14 cellular contexts compared by ENCODE assay signal in genomic region chr11:67528376-67528775, GRCh38. TPM values are rescaled to one million over a fixed set of nuclear protein-coding genes. Genes with fewer than 3 reads are reported as not detected.
DNase-seq lines count a peak whose midpoint lies in the region; ATAC-seq and TF ChIP-seq lines count a peak whose summit lies in the region.
"Had no signal": no experiment of that assay in that cellular context is flagged by ENCODE, and none has a peak within 500 bp of the region (broad histone marks: within the 10 kb centered on the region; RNA-seq: fewer than 3 reads in every experiment).

No MANE protein-coding gene starts in this region.

- no peak for TF ChIP-seq RAD21 in IMR-90 (IDR thresholded peaks at IDR 0.05; ENCODE audit: low read length)

- no peak overlapping the region for H2AK5ac ChIP-seq in IMR-90 (ENCODE audit: low read depth, low read length)

- no peaks in the 10 kb centered on the region for H3K36me3 ChIP-seq in IMR-90 (ENCODE audit: control insufficient read depth, insufficient read depth, low read length)
- H3K36me3 ChIP-seq: HAP-1 had no signal

- no peak for ATAC-seq in IMR-90 (ENCODE audit: low read depth)
- ATAC-seq in HG02798 (IDR thresholded peaks at IDR 0.05; ENCODE audit: poor library complexity, unreplicated experiment) = no peak

- in situ Hi-C loops in IMR-90 (cut with MboI; ENCODE audit: low sequenced_read_pairs) = no loop called here

- no peak overlapping the region for H3K56ac ChIP-seq in IMR-90 (ENCODE audit: extremely low read depth, insufficient read depth, low read length)

- no peaks in the 10 kb centered on the region for H3K4me1 ChIP-seq in IMR-90 (ENCODE audit: control insufficient read depth, insufficient read depth, low read length)
- H3K4me1 ChIP-seq: Caco-2, HAP-1 had no signal

- CTCF ChIA-PET in IMR-90 (lab: Yijun Ruan, JAX) = interaction anchor here (1.0 kb wide), 1 partner anchor 13 kb away, joined by 3 read pairs; no protein-coding TSS in a partner anchor

- H3K4me3 ChIP-seq in IMR-90 (ENCODE audit: insufficient read depth, low read depth, low read length) = no peak overlapping the region
- H3K4me3 ChIP-seq: GM23248, HAP-1 had no signal

- intact Hi-C loops in IMR-90 (cut with micrococcal nuclease) = no loop called here

- no peak overlapping the region for H3K9ac ChIP-seq in IMR-90 (ENCODE audit: low read depth, low read length)
- H3K9ac ChIP-seq: GM23248, KMS-11 had no signal

- H3K4me2 ChIP-seq in IMR-90 (ENCODE audit: low read depth, low read length) = no peak overlapping the region
- H3K4me2 ChIP-seq: KMS-11 had no signal

- H3K18ac ChIP-seq in IMR-90 (ENCODE audit: low read depth, low read length) = no peak overlapping the region

- H2AFZ ChIP-seq in IMR-90 (replicated peaks; ENCODE audit: low read length, poor library complexity) = no peak overlapping the region
- H2AFZ ChIP-seq: GM23248 had no signal

- dilution Hi-C loops in IMR-90 (cut with HindIII; ENCODE audit: low sequenced_read_pairs, unreplicated experiment) = no loop called here

- no peaks in the 10 kb centered on the region for H4K20me1 ChIP-seq in IMR-90 (ENCODE audit: insufficient read depth, low read length)

- no peak overlapping the region for H2BK20ac ChIP-seq in IMR-90 (ENCODE audit: low read depth, low read length)

- no peak for TF ChIP-seq CTCF in IMR-90 (conservative IDR thresholded peaks at IDR 0.05; ENCODE audit: low read depth, low read length)

- no peak overlapping the region for H3K23ac ChIP-seq in IMR-90 (ENCODE audit: low read depth, low read length)

- H3K27ac ChIP-seq in IMR-90 (ENCODE audit: insufficient read depth, low read length) = no peak overlapping the region
- H3K27ac ChIP-seq: C4-2B, GM23248, HL-60, KMS-11 had no signal

- WGBS in IMR-90 (ENCODE audit: extremely low coverage in 2 of 2, insufficient read length in 1 of 2), 2 experiments = no CpG with 5 or more reads among the region's 4 CpGs

- no TSS peak for BruUV-seq in IMR-90 (replicated peaks; lab: Mats Ljungman, UMichigan)

- H3K14ac ChIP-seq in IMR-90 (replicated peaks; ENCODE audit: low read depth, low read length) = no peak overlapping the region

- DNase-seq in IMR-90 (no peak), islet precursor cell (peak; percentile 11)
- DNase-seq: AML-193; Caco-2; CD4-positive, alpha-beta T cell; GM23248 had no signal

- H3K4ac ChIP-seq in IMR-90 (ENCODE audit: low read depth, low read length) = no peak overlapping the region

- H3K27me3 ChIP-seq in IMR-90 (ENCODE audit: control insufficient read depth, insufficient read depth, low read length) = peaks cover 6% of the 10 kb centered on the region

- H2BK15ac ChIP-seq in IMR-90 (ENCODE audit: low read depth, low read length) = no peak overlapping the region

- H2AK9ac ChIP-seq in IMR-90 (replicated peaks; ENCODE audit: low read depth, low read length, poor library complexity) = no peak overlapping the region

- no peak overlapping the region for H2BK120ac ChIP-seq in IMR-90 (ENCODE audit: low read depth, low read length)

- H3K9me3 ChIP-seq in IMR-90 (ENCODE audit: control insufficient read depth, insufficient read depth, low read length) = peaks cover 7% of the 10 kb centered on the region

- no peak overlapping the region for H4K91ac ChIP-seq in IMR-90 (ENCODE audit: insufficient read depth, low read depth, low read length)

- POLR2A ChIA-PET in IMR-90 (lab: Charles Lee; ENCODE audit: unreplicated experiment) = no interaction called here

- TF ChIP-seq POLR2A in IMR-90 (IDR thresholded peaks at IDR 0.05; ENCODE audit: low read depth, low read length) = no peak

- no peaks in the 10 kb centered on the region for H3K9me1 ChIP-seq in IMR-90 (ENCODE audit: insufficient read depth, low read length)

- no peak overlapping the region for H4K8ac ChIP-seq in IMR-90 (ENCODE audit: low read depth in 2 of 2, low read length in 2 of 2)

- H4K5ac ChIP-seq in IMR-90 (ENCODE audit: low read depth, low read length) = no peak overlapping the region

- no peaks in the 10 kb centered on the region for H3K79me1 ChIP-seq in IMR-90 (ENCODE audit: low read depth in 1 of 2, low read length in 2 of 2)

- H2BK5ac ChIP-seq in IMR-90 (ENCODE audit: low read depth, low read length, poor library complexity, severe bottlenecking) = no peak overlapping the region

TF ChIP-seq in IMR-90, 13 proteins besides CTCF, POLR2A, EP300 and RAD21:
- TF ChIP-seq RFX5 (IDR thresholded peaks at IDR 0.05; ENCODE audit: low read depth, low read length) = no peak
- TF ChIP-seq CHD1 (IDR thresholded peaks at IDR 0.05; ENCODE audit: low read depth, low read length) = no peak
- TF ChIP-seq RCOR1 (IDR thresholded peaks at IDR 0.05; ENCODE audit: insufficient replicate concordance, low read length) = no peak
- TF ChIP-seq MAFK (IDR thresholded peaks at IDR 0.05; ENCODE audit: low read depth, low read length) = peak; percentile 75
- peak; percentile 80 for TF ChIP-seq NFE2L2 (IDR thresholded peaks at IDR 0.05; ENCODE audit: low read depth, low read length)
- no peak for TF ChIP-seq BHLHE40 (IDR thresholded peaks at IDR 0.05; ENCODE audit: low read depth, low read length)

RNA-seq across cellular contexts. Expression of gene CABP2, which starts 5.1 kb away (rescaled TPM):
- total RNA-seq in IMR-90 (2012; rRNA removed) = not detected in 2 replicates
- not detected in 2 replicates for polyA plus RNA-seq in IMR-90 (2012; rRNA removed)
- polyA plus RNA-seq in IMR-90 (2012; cell fraction: cytosol; rRNA removed) = not detected in 2 replicates
- polyA plus RNA-seq in IMR-90 (2012; cell fraction: nucleus; rRNA removed; ENCODE audit: low replicate concordance) = not detected in 2 replicates
- total RNA-seq: Caco-2; CD4-positive, alpha-beta T cell; GM23248; H4; HT1080 had no signal
- polyA plus RNA-seq: BJ, GM23248 had no signal

RNA-seq across cellular contexts. Expression of gene CDK2AP2, which starts 20.4 kb away (rescaled TPM):
- 8.1 and 9.2 TPM in 2 replicates for total RNA-seq in IMR-90 (2012; rRNA removed)
- 44.7 and 49.8 TPM in 2 replicates for polyA plus RNA-seq in IMR-90 (2012; rRNA removed)
- 49.1 and 52.7 TPM in 2 replicates for polyA plus RNA-seq in IMR-90 (2012; cell fraction: cytosol; rRNA removed)
- 41.3 and 43.1 TPM in 2 replicates for polyA plus RNA-seq in IMR-90 (2012; cell fraction: nucleus; rRNA removed; ENCODE audit: low replicate concordance)

RNA-seq across cellular contexts. Expression of gene PITPNM1, which starts 23.2 kb away (rescaled TPM):
- total RNA-seq in IMR-90 (2012; rRNA removed) = 4.7 and 5.0 TPM in 2 replicates
- 15.4 and 18.3 TPM in 2 replicates for polyA plus RNA-seq in IMR-90 (2012; rRNA removed)
- polyA plus RNA-seq in IMR-90 (2012; cell fraction: cytosol; rRNA removed) = 8.3 and 16.2 TPM in 2 replicates
- polyA plus RNA-seq in IMR-90 (2012; cell fraction: nucleus; rRNA removed; ENCODE audit: low replicate concordance) = 41.1 and 134 TPM in 2 replicates

RNA-seq across cellular contexts. Expression of gene AIP, which starts 45.5 kb away (rescaled TPM):
- 91.4 and 95.5 TPM in 2 replicates for total RNA-seq in IMR-90 (2012; rRNA removed)
- 122 and 130 TPM in 2 replicates for polyA plus RNA-seq in IMR-90 (2012; rRNA removed)
- polyA plus RNA-seq in IMR-90 (2012; cell fraction: cytosol; rRNA removed) = 119 and 146 TPM in 2 replicates
- 57.9 and 94.8 TPM in 2 replicates for polyA plus RNA-seq in IMR-90 (2012; cell fraction: nucleus; rRNA removed; ENCODE audit: low replicate concordance)

RNA-seq across cellular contexts. Expression of gene GSTP1, which starts 55.2 kb away (rescaled TPM):
- 947 and 1,000 TPM in 2 replicates for total RNA-seq in IMR-90 (2012; rRNA removed)
- polyA plus RNA-seq in IMR-90 (2012; rRNA removed) = 1,539 and 1,653 TPM in 2 replicates
- polyA plus RNA-seq in IMR-90 (2012; cell fraction: cytosol; rRNA removed) = 997 and 1,624 TPM in 2 replicates
- 354 and 763 TPM in 2 replicates for polyA plus RNA-seq in IMR-90 (2012; cell fraction: nucleus; rRNA removed; ENCODE audit: low replicate concordance)
